ENCODE assay signal across 1 cellular context in the genomic region with DNA sequence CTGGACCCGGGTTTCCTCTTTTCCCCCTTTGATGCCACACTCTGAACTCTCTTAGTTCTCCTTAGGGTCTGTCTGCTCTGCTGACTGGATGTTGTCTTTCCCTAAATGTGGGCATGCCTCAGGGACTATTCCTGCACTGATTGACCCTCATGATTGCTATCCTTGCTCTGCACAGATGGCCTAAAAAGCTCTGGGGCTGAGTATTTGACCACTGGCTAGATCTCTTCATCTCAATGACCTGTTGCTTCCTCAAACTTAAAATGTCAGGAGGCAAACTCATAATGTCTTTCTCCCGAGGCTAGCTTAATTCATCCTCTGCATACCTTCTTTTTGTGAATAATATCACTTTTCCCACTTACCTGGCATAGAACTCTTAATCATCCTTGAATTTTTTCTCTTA.
TF ChIP-seq lines count a peak whose summit lies in the region.

No MANE protein-coding gene starts in this region.

TF ChIP-seq in SK-N-SH, 30 proteins besides CTCF, POLR2A, EP300 and RAD21 (continued from another document):
- TF ChIP-seq IRF3 (IDR thresholded peaks at IDR 0.05; ENCODE audit: low read depth, low read length) (no peak), ELF1 (IDR thresholded peaks at IDR 0.05) (no peak), MEF2A (IDR thresholded peaks at IDR 0.05; ENCODE audit: borderline replicate concordance, low read depth) (no peak), POLR2AphosphoS5 (IDR thresholded peaks at IDR 0.05; ENCODE audit: low read depth, low read length) (no peak), TEAD4 (IDR thresholded peaks at IDR 0.05; ENCODE audit: borderline replicate concordance, insufficient read depth) (no peak), FOXM1 (IDR thresholded peaks at IDR 0.05; ENCODE audit: low read depth) (no peak), SMC3 (IDR thresholded peaks at IDR 0.05; ENCODE audit: low read depth, low read length) (no peak), PBX3 (IDR thresholded peaks at IDR 0.05) (no peak), CHD2 (IDR thresholded peaks at IDR 0.05; ENCODE audit: low read length, partially characterized antibody) (no peak), SIN3A (IDR thresholded peaks at IDR 0.05; ENCODE audit: borderline replicate concordance, low read depth, low read length) (no peak), GATA2 (CRISPR knock-in tag; IDR thresholded peaks at IDR 0.05) (no peak)
- TF ChIP-seq, protein P1, sequence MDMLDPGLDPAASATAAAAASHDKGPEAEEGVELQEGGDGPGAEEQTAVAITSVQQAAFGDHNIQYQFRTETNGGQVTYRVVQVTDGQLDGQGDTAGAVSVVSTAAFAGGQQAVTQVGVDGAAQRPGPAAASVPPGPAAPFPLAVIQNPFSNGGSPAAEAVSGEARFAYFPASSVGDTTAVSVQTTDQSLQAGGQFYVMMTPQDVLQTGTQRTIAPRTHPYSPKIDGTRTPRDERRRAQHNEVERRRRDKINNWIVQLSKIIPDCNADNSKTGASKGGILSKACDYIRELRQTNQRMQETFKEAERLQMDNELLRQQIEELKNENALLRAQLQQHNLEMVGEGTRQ (IDR thresholded peaks at IDR 0.05; ENCODE audit: borderline replicate concordance, low read depth, low read length): no peak
